2 cellular contexts compared by ENCODE assay signal in the genomic region with DNA sequence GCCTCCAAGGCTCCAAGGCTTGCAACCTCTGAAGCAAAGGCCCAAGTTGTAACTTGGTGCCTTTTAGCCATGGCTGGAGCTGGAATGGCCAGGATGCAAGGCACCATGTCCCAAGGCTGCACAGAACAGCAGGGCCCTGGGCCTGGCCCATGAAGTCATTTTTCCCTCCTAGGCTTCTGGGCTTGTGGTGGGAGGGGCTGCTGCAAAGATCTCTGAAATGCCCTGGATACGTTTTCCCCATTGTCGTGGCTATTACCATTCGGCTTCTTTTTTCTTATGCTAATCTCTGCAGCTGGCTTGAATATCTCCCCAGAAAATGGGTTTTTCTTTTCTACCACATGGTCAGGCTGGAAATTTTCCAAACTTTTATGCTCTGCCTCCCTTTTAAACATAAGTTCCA.
TF ChIP-seq lines count a peak whose summit lies in the region.

No MANE protein-coding gene starts in this region.

TF ChIP-seq in GM23338, 12 proteins besides CTCF, POLR2A, EP300 and RAD21 (continued from another document):
- TF ChIP-seq, protein P1, sequence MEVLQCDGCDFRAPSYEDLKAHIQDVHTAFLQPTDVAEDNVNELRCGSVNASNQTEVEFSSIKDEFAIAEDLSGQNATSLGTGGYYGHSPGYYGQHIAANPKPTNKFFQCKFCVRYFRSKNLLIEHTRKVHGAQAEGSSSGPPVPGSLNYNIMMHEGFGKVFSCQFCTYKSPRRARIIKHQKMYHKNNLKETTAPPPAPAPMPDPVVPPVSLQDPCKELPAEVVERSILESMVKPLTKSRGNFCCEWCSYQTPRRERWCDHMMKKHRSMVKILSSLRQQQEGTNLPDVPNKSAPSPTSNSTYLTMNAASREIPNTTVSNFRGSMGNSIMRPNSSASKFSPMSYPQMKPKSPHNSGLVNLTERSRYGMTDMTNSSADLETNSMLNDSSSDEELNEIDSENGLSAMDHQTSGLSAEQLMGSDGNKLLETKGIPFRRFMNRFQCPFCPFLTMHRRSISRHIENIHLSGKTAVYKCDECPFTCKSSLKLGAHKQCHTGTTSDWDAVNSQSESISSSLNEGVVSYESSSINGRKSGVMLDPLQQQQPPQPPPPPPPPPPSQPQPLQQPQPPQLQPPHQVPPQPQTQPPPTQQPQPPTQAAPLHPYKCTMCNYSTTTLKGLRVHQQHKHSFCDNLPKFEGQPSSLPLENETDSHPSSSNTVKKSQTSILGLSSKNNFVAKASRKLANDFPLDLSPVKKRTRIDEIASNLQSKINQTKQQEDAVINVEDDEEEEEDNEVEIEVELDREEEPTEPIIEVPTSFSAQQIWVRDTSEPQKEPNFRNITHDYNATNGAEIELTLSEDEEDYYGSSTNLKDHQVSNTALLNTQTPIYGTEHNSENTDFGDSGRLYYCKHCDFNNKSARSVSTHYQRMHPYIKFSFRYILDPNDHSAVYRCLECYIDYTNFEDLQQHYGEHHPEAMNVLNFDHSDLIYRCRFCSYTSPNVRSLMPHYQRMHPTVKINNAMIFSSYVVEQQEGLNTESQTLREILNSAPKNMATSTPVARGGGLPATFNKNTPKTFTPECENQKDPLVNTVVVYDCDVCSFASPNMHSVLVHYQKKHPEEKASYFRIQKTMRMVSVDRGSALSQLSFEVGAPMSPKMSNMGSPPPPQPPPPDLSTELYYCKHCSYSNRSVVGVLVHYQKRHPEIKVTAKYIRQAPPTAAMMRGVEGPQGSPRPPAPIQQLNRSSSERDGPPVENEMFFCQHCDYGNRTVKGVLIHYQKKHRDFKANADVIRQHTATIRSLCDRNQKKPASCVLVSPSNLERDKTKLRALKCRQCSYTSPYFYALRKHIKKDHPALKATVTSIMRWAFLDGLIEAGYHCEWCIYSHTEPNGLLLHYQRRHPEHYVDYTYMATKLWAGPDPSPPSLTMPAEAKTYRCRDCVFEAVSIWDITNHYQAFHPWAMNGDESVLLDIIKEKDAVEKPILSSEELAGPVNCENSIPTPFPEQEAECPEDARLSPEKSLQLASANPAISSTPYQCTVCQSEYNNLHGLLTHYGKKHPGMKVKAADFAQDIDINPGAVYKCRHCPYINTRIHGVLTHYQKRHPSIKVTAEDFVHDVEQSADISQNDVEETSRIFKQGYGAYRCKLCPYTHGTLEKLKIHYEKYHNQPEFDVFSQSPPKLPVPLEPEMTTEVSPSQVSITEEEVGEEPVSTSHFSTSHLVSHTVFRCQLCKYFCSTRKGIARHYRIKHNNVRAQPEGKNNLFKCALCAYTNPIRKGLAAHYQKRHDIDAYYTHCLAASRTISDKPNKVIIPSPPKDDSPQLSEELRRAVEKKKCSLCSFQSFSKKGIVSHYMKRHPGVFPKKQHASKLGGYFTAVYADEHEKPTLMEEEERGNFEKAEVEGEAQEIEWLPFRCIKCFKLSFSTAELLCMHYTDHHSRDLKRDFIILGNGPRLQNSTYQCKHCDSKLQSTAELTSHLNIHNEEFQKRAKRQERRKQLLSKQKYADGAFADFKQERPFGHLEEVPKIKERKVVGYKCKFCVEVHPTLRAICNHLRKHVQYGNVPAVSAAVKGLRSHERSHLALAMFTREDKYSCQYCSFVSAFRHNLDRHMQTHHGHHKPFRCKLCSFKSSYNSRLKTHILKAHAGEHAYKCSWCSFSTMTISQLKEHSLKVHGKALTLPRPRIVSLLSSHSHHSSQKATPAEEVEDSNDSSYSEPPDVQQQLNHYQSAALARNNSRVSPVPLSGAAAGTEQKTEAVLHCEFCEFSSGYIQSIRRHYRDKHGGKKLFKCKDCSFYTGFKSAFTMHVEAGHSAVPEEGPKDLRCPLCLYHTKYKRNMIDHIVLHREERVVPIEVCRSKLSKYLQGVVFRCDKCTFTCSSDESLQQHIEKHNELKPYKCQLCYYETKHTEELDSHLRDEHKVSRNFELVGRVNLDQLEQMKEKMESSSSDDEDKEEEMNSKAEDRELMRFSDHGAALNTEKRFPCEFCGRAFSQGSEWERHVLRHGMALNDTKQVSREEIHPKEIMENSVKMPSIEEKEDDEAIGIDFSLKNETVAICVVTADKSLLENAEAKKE (CRISPR knock-in tag; IDR thresholded peaks at IDR 0.05): no peak
- TF ChIP-seq JUNB (IDR thresholded peaks at IDR 0.05; ENCODE audit: unreplicated experiment) (no peak), POLR2AphosphoS5 (IDR thresholded peaks at IDR 0.05; ENCODE audit: low read depth) (no peak), NANOG (IDR thresholded peaks at IDR 0.05; ENCODE audit: borderline replicate concordance) (no peak), EZH2 (IDR thresholded peaks at IDR 0.05; ENCODE audit: low read depth, unreplicated experiment) (no peak), ZNF331 (CRISPR knock-in tag; IDR thresholded peaks at IDR 0.05; ENCODE audit: low read depth) (no peak), EZH2phosphoT487 (IDR thresholded peaks at IDR 0.05; ENCODE audit: unreplicated experiment) (no peak)
- TF ChIP-seq, protein P2, sequence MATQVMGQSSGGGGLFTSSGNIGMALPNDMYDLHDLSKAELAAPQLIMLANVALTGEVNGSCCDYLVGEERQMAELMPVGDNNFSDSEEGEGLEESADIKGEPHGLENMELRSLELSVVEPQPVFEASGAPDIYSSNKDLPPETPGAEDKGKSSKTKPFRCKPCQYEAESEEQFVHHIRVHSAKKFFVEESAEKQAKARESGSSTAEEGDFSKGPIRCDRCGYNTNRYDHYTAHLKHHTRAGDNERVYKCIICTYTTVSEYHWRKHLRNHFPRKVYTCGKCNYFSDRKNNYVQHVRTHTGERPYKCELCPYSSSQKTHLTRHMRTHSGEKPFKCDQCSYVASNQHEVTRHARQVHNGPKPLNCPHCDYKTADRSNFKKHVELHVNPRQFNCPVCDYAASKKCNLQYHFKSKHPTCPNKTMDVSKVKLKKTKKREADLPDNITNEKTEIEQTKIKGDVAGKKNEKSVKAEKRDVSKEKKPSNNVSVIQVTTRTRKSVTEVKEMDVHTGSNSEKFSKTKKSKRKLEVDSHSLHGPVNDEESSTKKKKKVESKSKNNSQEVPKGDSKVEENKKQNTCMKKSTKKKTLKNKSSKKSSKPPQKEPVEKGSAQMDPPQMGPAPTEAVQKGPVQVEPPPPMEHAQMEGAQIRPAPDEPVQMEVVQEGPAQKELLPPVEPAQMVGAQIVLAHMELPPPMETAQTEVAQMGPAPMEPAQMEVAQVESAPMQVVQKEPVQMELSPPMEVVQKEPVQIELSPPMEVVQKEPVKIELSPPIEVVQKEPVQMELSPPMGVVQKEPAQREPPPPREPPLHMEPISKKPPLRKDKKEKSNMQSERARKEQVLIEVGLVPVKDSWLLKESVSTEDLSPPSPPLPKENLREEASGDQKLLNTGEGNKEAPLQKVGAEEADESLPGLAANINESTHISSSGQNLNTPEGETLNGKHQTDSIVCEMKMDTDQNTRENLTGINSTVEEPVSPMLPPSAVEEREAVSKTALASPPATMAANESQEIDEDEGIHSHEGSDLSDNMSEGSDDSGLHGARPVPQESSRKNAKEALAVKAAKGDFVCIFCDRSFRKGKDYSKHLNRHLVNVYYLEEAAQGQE (IDR thresholded peaks at IDR 0.05; ENCODE audit: unreplicated experiment): no peak
- TF ChIP-seq, protein P3, sequence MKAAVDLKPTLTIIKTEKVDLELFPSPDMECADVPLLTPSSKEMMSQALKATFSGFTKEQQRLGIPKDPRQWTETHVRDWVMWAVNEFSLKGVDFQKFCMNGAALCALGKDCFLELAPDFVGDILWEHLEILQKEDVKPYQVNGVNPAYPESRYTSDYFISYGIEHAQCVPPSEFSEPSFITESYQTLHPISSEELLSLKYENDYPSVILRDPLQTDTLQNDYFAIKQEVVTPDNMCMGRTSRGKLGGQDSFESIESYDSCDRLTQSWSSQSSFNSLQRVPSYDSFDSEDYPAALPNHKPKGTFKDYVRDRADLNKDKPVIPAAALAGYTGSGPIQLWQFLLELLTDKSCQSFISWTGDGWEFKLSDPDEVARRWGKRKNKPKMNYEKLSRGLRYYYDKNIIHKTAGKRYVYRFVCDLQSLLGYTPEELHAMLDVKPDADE (IDR thresholded peaks at IDR 0.05): no peak

TF ChIP-seq in WTC11, 78 proteins besides CTCF, POLR2A, EP300 and RAD21 (continued from another document):
- TF ChIP-seq, protein P4, sequence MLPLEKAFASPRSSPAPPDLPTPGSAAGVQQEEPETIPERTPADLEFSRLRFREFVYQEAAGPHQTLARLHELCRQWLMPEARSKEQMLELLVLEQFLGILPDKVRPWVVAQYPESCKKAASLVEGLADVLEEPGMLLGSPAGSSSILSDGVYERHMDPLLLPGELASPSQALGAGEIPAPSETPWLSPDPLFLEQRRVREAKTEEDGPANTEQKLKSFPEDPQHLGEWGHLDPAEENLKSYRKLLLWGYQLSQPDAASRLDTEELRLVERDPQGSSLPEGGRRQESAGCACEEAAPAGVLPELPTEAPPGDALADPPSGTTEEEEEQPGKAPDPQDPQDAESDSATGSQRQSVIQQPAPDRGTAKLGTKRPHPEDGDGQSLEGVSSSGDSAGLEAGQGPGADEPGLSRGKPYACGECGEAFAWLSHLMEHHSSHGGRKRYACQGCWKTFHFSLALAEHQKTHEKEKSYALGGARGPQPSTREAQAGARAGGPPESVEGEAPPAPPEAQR (CRISPR knock-in tag; IDR thresholded peaks at IDR 0.05): no peak
- TF ChIP-seq ZNF138 (CRISPR knock-in tag; conservative IDR thresholded peaks at IDR 0.05) (no peak), ZNF263 (CRISPR knock-in tag; IDR thresholded peaks at IDR 0.05; ENCODE audit: low read depth) (no peak), ZBTB21 (CRISPR knock-in tag; IDR thresholded peaks at IDR 0.05; ENCODE audit: borderline replicate concordance) (no peak), CREB1 (CRISPR knock-in tag; IDR thresholded peaks at IDR 0.05) (no peak)
TF ChIP-seq in WTC11: peak in this region for 0.
